ENCODE assay signal across 24 cellular contexts in genomic region chr13:50167224-50167947, GRCh38.
DNase-seq lines count a peak whose midpoint lies in the region; ATAC-seq and TF ChIP-seq lines count a peak whose summit lies in the region.
"Had no signal": no experiment of that assay in that cellular context is flagged by ENCODE, and none has a peak within 500 bp of the region (broad histone marks: within the 10 kb centered on the region; RNA-seq: fewer than 3 reads in every experiment).

No MANE protein-coding gene starts in this region.

- H3K9me3 Mint-ChIP-seq in endodermal cell, result peaks cover 2% of the 10 kb centered on the region
- H3K9me3 Mint-ChIP-seq: activated CD4-positive, alpha-beta memory T cell treated with anti-CD3 and anti-CD28 coated beads for 36 hours; type B pancreatic cell had no signal

- no peaks in the 10 kb centered on the region for H3K4me1 ChIP-seq in endodermal cell (ENCODE audit: control insufficient read depth, insufficient read depth, low read length)
- H3K4me1 ChIP-seq: prostate gland, spleen had no signal

- H3K27me3 Mint-ChIP-seq in endodermal cell (ENCODE audit: insufficient read depth), result no peaks in the 10 kb centered on the region

- H3K27me3 ChIP-seq in endodermal cell (ENCODE audit: control insufficient read depth, insufficient read depth, low read length, poor library complexity, severe bottlenecking), result no peaks in the 10 kb centered on the region
- H3K27me3 ChIP-seq: spleen had no signal

- DNase-seq in activated CD4-positive, CD25-positive, alpha-beta regulatory T cell treated with anti-CD3 and anti-CD28 coated beads, Interleukin-2, amount 50 U/mL, for 72 hours, result no peak
- DNase-seq in GM13977 (ENCODE audit: low spot score) (peak; percentile 33), endodermal cell (no peak), globus pallidus (ENCODE audit: low spot score) (no peak)
- DNase-seq: 8988T; activated CD4-positive, alpha-beta memory T cell treated with anti-CD3 and anti-CD28 coated beads for 36 hours; anterior cingulate cortex; C1 segment of cervical spinal cord; cerebellar nuclear complex; GF-D8; hippocampal formation; Karpas-422; NCI-H1436 treated with DMSO at 0.1 percent for 48 hours; NCI-H2227 treated with DMSO at 0.1 percent for 48 hours; nephron progenitor cell; RPMI8226; spleen; stimulated activated naive CD4-positive, alpha-beta T cell had no signal

- no peaks in the 10 kb centered on the region for H3K36me3 Mint-ChIP-seq in endodermal cell (ENCODE audit: low read depth)
- H3K36me3 Mint-ChIP-seq: activated CD4-positive, alpha-beta memory T cell treated with anti-CD3 and anti-CD28 coated beads for 36 hours had no signal

- in situ Hi-C loops in GM13977 (cut with MboI; ENCODE audit: low pct_unique_long_range_greater_than_20kb, low sequenced_read_pairs, unreplicated experiment), result no loop called here

- H3K4me3 ChIP-seq in endodermal cell (ENCODE audit: low read length), result no peak overlapping the region
- H3K4me3 ChIP-seq: prostate gland, spleen had no signal

- WGBS in endodermal cell (ENCODE audit: insufficient coverage in 1 of 2, insufficient read length in 1 of 2), 2 experiments, result 82% methylated on average over 2 of the region's 2 CpGs; no CpG with 5 or more reads in 1 of the 2 experiments

- no peak overlapping the region for H3K27ac Mint-ChIP-seq in endodermal cell
- H3K27ac Mint-ChIP-seq: activated CD4-positive, alpha-beta memory T cell treated with anti-CD3 and anti-CD28 coated beads for 36 hours; nephron progenitor cell; type B pancreatic cell had no signal

- TF ChIP-seq CTCF in GM13977 (IDR thresholded peaks at IDR 0.05; ENCODE audit: extremely low read depth, insufficient read depth, missing control alignments) (peak; percentile 3), endodermal cell (conservative IDR thresholded peaks at IDR 0.05) (peak; percentile 34)

- peaks cover 6% of the 10 kb centered on the region for H3K4me1 Mint-ChIP-seq in endodermal cell

- peak; percentile 89 to 92 for ATAC-seq in activated CD4-positive, CD25-positive, alpha-beta regulatory T cell treated with anti-CD3 and anti-CD28 coated beads, Interleukin-2, amount 50 U/mL, for 24 hours
- peak; percentile 88 for ATAC-seq in HG02870 (IDR thresholded peaks at IDR 0.05; ENCODE audit: unreplicated experiment)
- ATAC-seq in HG03342 (IDR thresholded peaks at IDR 0.05; ENCODE audit: unreplicated experiment), result no peak
- ATAC-seq in GM21447 (IDR thresholded peaks at IDR 0.05; ENCODE audit: unreplicated experiment), result no peak

- H3K9ac ChIP-seq in endodermal cell (ENCODE audit: extremely low read depth, low read length, poor library complexity, severe bottlenecking), result no peak overlapping the region

- H3K9me3 ChIP-seq in endodermal cell (ENCODE audit: control insufficient read depth, low read length), result no peaks in the 10 kb centered on the region
- H3K9me3 ChIP-seq: prostate gland, spleen had no signal

- no peaks in the 10 kb centered on the region for H3K36me3 ChIP-seq in endodermal cell (ENCODE audit: control insufficient read depth, insufficient read depth, low read length)
- H3K36me3 ChIP-seq: prostate gland, spleen had no signal

- H3K27ac ChIP-seq in endodermal cell (ENCODE audit: low read depth, low read length), result no peak overlapping the region
- H3K27ac ChIP-seq: prostate gland, spleen had no signal

- no peak overlapping the region for H3K4me3 Mint-ChIP-seq in endodermal cell
- H3K4me3 Mint-ChIP-seq: activated CD4-positive, alpha-beta memory T cell treated with anti-CD3 and anti-CD28 coated beads for 36 hours; nephron progenitor cell; type B pancreatic cell had no signal

Comparison
In these comparisons a context has a peak if more than half of its experiments do, and no peak if none do; other contexts are left out.
1. ATAC-seq: peak in activated CD4-positive, CD25-positive, alpha-beta regulatory T cell treated with anti-CD3 and anti-CD28 coated beads, Interleukin-2, amount 50 U/mL, for 24 hours (2 of 2) and HG02870 (single experiment); none in HG03342 (single experiment) and GM21447 (single experiment).